In the genomic region with DNA sequence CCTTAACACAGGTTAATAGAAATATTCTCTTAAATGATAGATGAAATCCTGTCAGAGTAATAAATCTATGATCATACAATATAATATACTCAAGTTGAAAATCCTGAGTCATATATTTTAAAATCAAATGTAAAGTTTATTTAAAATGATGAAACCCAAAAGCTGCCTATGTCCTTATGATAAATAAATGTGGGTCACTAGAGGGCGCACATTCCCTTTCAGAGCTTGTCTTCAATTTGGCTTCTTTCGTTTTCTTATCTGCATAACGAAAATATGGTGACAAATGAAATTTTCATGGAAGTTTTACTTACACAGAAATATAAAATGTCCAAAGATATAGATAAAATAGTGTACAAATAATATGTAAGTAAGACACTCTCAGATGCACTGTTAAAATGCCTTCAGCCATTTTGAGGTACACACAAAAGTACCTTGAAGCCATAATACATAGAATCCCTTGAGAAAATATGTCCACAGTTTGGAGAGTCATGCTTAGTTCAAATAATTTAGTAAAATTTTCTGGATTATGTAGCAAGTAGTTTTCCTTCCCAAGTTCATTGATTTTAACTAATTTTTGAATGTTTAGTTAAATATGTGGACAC, we compare ENCODE assay signal across 9 cellular contexts.
DNase-seq lines count a peak whose midpoint lies in the region; ATAC-seq and TF ChIP-seq lines count a peak whose summit lies in the region.
"Had no signal": no experiment of that assay in that cellular context is flagged by ENCODE, and none has a peak within 500 bp of the region (broad histone marks: within the 10 kb centered on the region; RNA-seq: fewer than 3 reads in every experiment).

No MANE protein-coding gene starts in this region.

- H3K9me2 ChIP-seq in neural cell (ENCODE audit: insufficient read depth, low read length), result no peaks in the 10 kb centered on the region

- no peak overlapping the region for H3K27ac ChIP-seq in endodermal cell (ENCODE audit: low read depth, low read length)
- H3K27ac ChIP-seq in neural cell (ENCODE audit: low read length), result no peak overlapping the region

- H3K9me3 ChIP-seq in endodermal cell (ENCODE audit: control insufficient read depth, low read length) (no peaks in the 10 kb centered on the region), neural cell (ENCODE audit: low read length) (no peaks in the 10 kb centered on the region)

- ATAC-seq in HG03064 (IDR thresholded peaks at IDR 0.05; ENCODE audit: low read depth, unreplicated experiment) (peak; percentile 67), GM19035 (IDR thresholded peaks at IDR 0.05; ENCODE audit: unreplicated experiment) (no peak)

- H4K20me1 ChIP-seq in neural cell (ENCODE audit: insufficient read depth), result no peaks in the 10 kb centered on the region

- peak; percentile 94 for TF ChIP-seq CTCF in endodermal cell (conservative IDR thresholded peaks at IDR 0.05)
- peak; percentile 70 for TF ChIP-seq CTCF in neural cell (IDR thresholded peaks at IDR 0.05; ENCODE audit: poor library complexity, severe bottlenecking)

- no peaks in the 10 kb centered on the region for H3K79me2 ChIP-seq in neural cell (replicated peaks; ENCODE audit: insufficient read depth, low read length)

- no peak overlapping the region for H3K27ac Mint-ChIP-seq in activated CD4-positive, alpha-beta T cell treated with anti-CD3 and anti-CD28 coated beads, Interleukin-2, amount 10 ng/mL, durations not matched to agents 24 days and 14 days
- H3K27ac Mint-ChIP-seq in endodermal cell, result no peak overlapping the region
- H3K27ac Mint-ChIP-seq: activated naive CD8-positive, alpha-beta T cell treated with anti-CD3 and anti-CD28 coated beads, Interleukin-2, amount 10 ng/mL, durations not matched to agents 7 days and 5 days had no signal

- TF ChIP-seq EP300 in neural cell (conservative IDR thresholded peaks at IDR 0.05; ENCODE audit: poor library complexity, severe bottlenecking), result no peak

- H3K27me3 Mint-ChIP-seq in activated CD4-positive, alpha-beta T cell treated with anti-CD3 and anti-CD28 coated beads, Interleukin-2, amount 10 ng/mL, durations not matched to agents 24 days and 14 days, result no peaks in the 10 kb centered on the region
- H3K27me3 Mint-ChIP-seq in endodermal cell (ENCODE audit: insufficient read depth), result peaks cover 3% of the 10 kb centered on the region

- no peak overlapping the region for H3K9ac ChIP-seq in endodermal cell (ENCODE audit: extremely low read depth, low read length, poor library complexity, severe bottlenecking)
- no peak overlapping the region for H3K9ac ChIP-seq in neural cell (ENCODE audit: low read length)

- no peaks in the 10 kb centered on the region for H3K4me1 ChIP-seq in endodermal cell (ENCODE audit: control insufficient read depth, insufficient read depth, low read length)

- DNase-seq in activated CD4-positive, alpha-beta T cell treated with anti-CD3 and anti-CD28 coated beads, Interleukin-2, amount 10 ng/mL, durations not matched to agents 24 days and 14 days, result peak; percentile 63
- DNase-seq in activated CD4-positive, alpha-beta T cell treated with anti-CD3 and anti-CD28 coated beads for 1 hour, result no peak
- peak; percentile 78 for DNase-seq in OCI-M1 (lab: John Stamatoyannopoulos, UW)
- peak; percentile 51 for DNase-seq in endodermal cell
- DNase-seq in SW 1271 (lab: John Stamatoyannopoulos, UW), result no peak
- DNase-seq: activated naive CD8-positive, alpha-beta T cell treated with anti-CD3 and anti-CD28 coated beads, Interleukin-2, amount 10 ng/mL, durations not matched to agents 7 days and 5 days had no signal

- no peak overlapping the region for H3K4me2 ChIP-seq in neural cell (ENCODE audit: low read length)

- H3K9me3 Mint-ChIP-seq in activated CD4-positive, alpha-beta T cell treated with anti-CD3 and anti-CD28 coated beads, Interleukin-2, amount 10 ng/mL, durations not matched to agents 24 days and 14 days, result no peaks in the 10 kb centered on the region
- H3K9me3 Mint-ChIP-seq in endodermal cell, result peaks cover 9% of the 10 kb centered on the region
- H3K9me3 Mint-ChIP-seq: activated naive CD8-positive, alpha-beta T cell treated with anti-CD3 and anti-CD28 coated beads, Interleukin-2, amount 10 ng/mL, durations not matched to agents 7 days and 5 days had no signal

- H3K27me3 ChIP-seq in endodermal cell (ENCODE audit: control insufficient read depth, insufficient read depth, low read length, poor library complexity, severe bottlenecking), result no peaks in the 10 kb centered on the region
- no peaks in the 10 kb centered on the region for H3K27me3 ChIP-seq in neural cell (ENCODE audit: insufficient read depth, low read depth, low read length)

- no peak overlapping the region for H3K4me3 Mint-ChIP-seq in activated CD4-positive, alpha-beta T cell treated with anti-CD3 and anti-CD28 coated beads, Interleukin-2, amount 10 ng/mL, durations not matched to agents 24 days and 14 days
- no peak overlapping the region for H3K4me3 Mint-ChIP-seq in endodermal cell
- H3K4me3 Mint-ChIP-seq: activated naive CD8-positive, alpha-beta T cell treated with anti-CD3 and anti-CD28 coated beads, Interleukin-2, amount 10 ng/mL, durations not matched to agents 7 days and 5 days had no signal

- H3K36me3 Mint-ChIP-seq in activated CD4-positive, alpha-beta T cell treated with anti-CD3 and anti-CD28 coated beads, Interleukin-2, amount 10 ng/mL, durations not matched to agents 24 days and 14 days (ENCODE audit: low read depth), result no peaks in the 10 kb centered on the region
- peaks cover 6% of the 10 kb centered on the region for H3K36me3 Mint-ChIP-seq in endodermal cell (ENCODE audit: low read depth)
- H3K36me3 Mint-ChIP-seq: activated naive CD8-positive, alpha-beta T cell treated with anti-CD3 and anti-CD28 coated beads, Interleukin-2, amount 10 ng/mL, durations not matched to agents 7 days and 5 days had no signal

- no peaks in the 10 kb centered on the region for H3K36me3 ChIP-seq in endodermal cell (ENCODE audit: control insufficient read depth, insufficient read depth, low read length)
- no peaks in the 10 kb centered on the region for H3K36me3 ChIP-seq in neural cell (ENCODE audit: insufficient read depth, low read length)

- no peaks in the 10 kb centered on the region for H3K4me1 Mint-ChIP-seq in activated CD4-positive, alpha-beta T cell treated with anti-CD3 and anti-CD28 coated beads, Interleukin-2, amount 10 ng/mL, durations not matched to agents 24 days and 14 days
- peaks cover 8% of the 10 kb centered on the region for H3K4me1 Mint-ChIP-seq in endodermal cell
- H3K4me1 Mint-ChIP-seq: activated naive CD8-positive, alpha-beta T cell treated with anti-CD3 and anti-CD28 coated beads, Interleukin-2, amount 10 ng/mL, durations not matched to agents 7 days and 5 days had no signal

- peak; percentile 77 for TF ChIP-seq RAD21 in neural cell (conservative IDR thresholded peaks at IDR 0.05)

- intact Hi-C loops in activated CD4-positive, alpha-beta T cell treated with anti-CD3 and anti-CD28 coated beads, Interleukin-2, amount 10 ng/mL, durations not matched to agents 24 days and 14 days (cut with micrococcal nuclease), result no loop called here

- H3K4me3 ChIP-seq in endodermal cell (ENCODE audit: low read length), result no peak overlapping the region
- no peak overlapping the region for H3K4me3 ChIP-seq in neural cell (ENCODE audit: low read length)

- H2AFZ ChIP-seq in neural cell (ENCODE audit: low read depth, low read length), result no peak overlapping the region

- no peaks in the 10 kb centered on the region for H3F3A ChIP-seq in neural cell (ENCODE audit: insufficient read depth, low read length, poor library complexity, severe bottlenecking)

- 4% methylated on average over 3 of the region's 3 CpGs; no CpG with 5 or more reads in 1 of the 2 experiments for WGBS in endodermal cell (ENCODE audit: insufficient coverage in 1 of 2, insufficient read length in 1 of 2), 2 experiments

TF ChIP-seq in neural cell, 6 proteins besides CTCF, POLR2A, EP300 and RAD21:
- TF ChIP-seq MXI1 (conservative IDR thresholded peaks at IDR 0.05; ENCODE audit: poor library complexity, severe bottlenecking), result no peak
- no peak for TF ChIP-seq POLR2AphosphoS5 (IDR thresholded peaks at IDR 0.05)
- no peak for TF ChIP-seq EZH2 (IDR thresholded peaks at IDR 0.05; ENCODE audit: borderline replicate concordance, insufficient read depth, low read length, poor library complexity, severe bottlenecking)
- TF ChIP-seq SMC3 (conservative IDR thresholded peaks at IDR 0.05; ENCODE audit: poor library complexity), result peak; percentile 77
TF ChIP-seq in neural cell: peak in this region for 1.

Comparison
In these comparisons a context has a peak if more than half of its experiments do, and no peak if none do; other contexts are left out.
1. DNase-seq: peak in activated CD4-positive, alpha-beta T cell treated with anti-CD3 and anti-CD28 coated beads, Interleukin-2, amount 10 ng/mL, durations not matched to agents 24 days and 14 days (single experiment), OCI-M1 (single experiment) and endodermal cell (single experiment); none in activated CD4-positive, alpha-beta T cell treated with anti-CD3 and anti-CD28 coated beads for 1 hour (single experiment) and SW 1271 (0 of 2).